Comparison of ENCODE assay signal across 24 cellular contexts in genomic region chr9:92962846-92963245, GRCh38. TPM values are rescaled to one million over a fixed set of nuclear protein-coding genes. Genes with fewer than 3 reads are reported as not detected.
A peak's percentile ranks its signal among the peaks of the same experiment; 100 is the strongest.
DNase-seq lines count a peak whose midpoint lies in the region; ATAC-seq and TF ChIP-seq lines count a peak whose summit lies in the region.
"Had no signal": no experiment of that assay in that cellular context is flagged by ENCODE, and none has a peak within 500 bp of the region (broad histone marks: within the 10 kb centered on the region; RNA-seq: fewer than 3 reads in every experiment).

No MANE protein-coding gene starts in this region.

- DNase-seq in activated CD4-positive, alpha-beta T cell treated with anti-CD3 and anti-CD28 coated beads, Interleukin-2, amount 10 ng/mL, durations not matched to agents 7 days and 5 days, result no peak
- no peak for DNase-seq in activated CD4-positive, alpha-beta T cell treated with anti-CD3 and anti-CD28 coated beads for 4 hours
- peak in 1 of 10 experiments; percentile 30 for DNase-seq in CD4-positive, alpha-beta T cell
- no peak for DNase-seq in activated T-helper 1 cell treated with anti-CD3 and anti-CD28 coated beads, Interleukin-12 subunit alpha, Interleukin-12 subunit beta, Interleukin-2, Interleukin-4 antibody, amounts not matched to agents 30 ng/mL and 10 ng/mL and 1 ng/mL, durations not matched to agents 14 hours and 24 hours and 36 hours (ENCODE audit: low spot score)
- no peak for DNase-seq in colonic mucosa
- DNase-seq: activated CD4-positive, alpha-beta T cell treated with anti-CD3 and anti-CD28 coated beads for 1 hour; activated T-cell treated with anti-CD3 and anti-CD28 coated beads, Interleukin-2, amount 50 U/mL, for 72 hours; amygdala; C1 segment of cervical spinal cord; DMS53; foreskin fibroblast; GOT3; NCI-H1417 treated with DMSO at 0.1 percent for 48 hours; NCI-H526 treated with DMSO at 0.1 percent for 48 hours; nucleus accumbens; small intestine; stimulated activated CD4-positive, alpha-beta T cell treated with anti-CD3 and anti-CD28 coated beads, Interleukin-4, amount 100 ng/mL, for 24 hours had no signal

- peaks cover 48% of the 10 kb centered on the region for H3K4me1 Mint-ChIP-seq in activated CD4-positive, alpha-beta T cell treated with anti-CD3 and anti-CD28 coated beads, Interleukin-2, amount 10 ng/mL, durations not matched to agents 7 days and 5 days
- peaks cover 69% of the 10 kb centered on the region for H3K4me1 Mint-ChIP-seq in CD4-positive, alpha-beta T cell (ENCODE audit: low read depth)
- H3K4me1 Mint-ChIP-seq in activated T-helper 1 cell treated with anti-CD3 and anti-CD28 coated beads, Interleukin-12 subunit alpha, Interleukin-12 subunit beta, Interleukin-2, Interleukin-4 antibody, amounts not matched to agents 30 ng/mL and 10 ng/mL and 1 ng/mL, durations not matched to agents 14 hours and 24 hours and 36 hours (ENCODE audit: low read depth), result peaks cover 62% of the 10 kb centered on the region

- H3K9me3 Mint-ChIP-seq in activated CD4-positive, alpha-beta T cell treated with anti-CD3 and anti-CD28 coated beads, Interleukin-2, amount 10 ng/mL, durations not matched to agents 7 days and 5 days, result peaks cover 11% of the 10 kb centered on the region
- peaks cover 4% of the 10 kb centered on the region for H3K9me3 Mint-ChIP-seq in CD4-positive, alpha-beta T cell
- peaks cover 12% of the 10 kb centered on the region for H3K9me3 Mint-ChIP-seq in activated T-helper 1 cell treated with anti-CD3 and anti-CD28 coated beads, Interleukin-12 subunit alpha, Interleukin-12 subunit beta, Interleukin-2, Interleukin-4 antibody, amounts not matched to agents 30 ng/mL and 10 ng/mL and 1 ng/mL, durations not matched to agents 14 hours and 24 hours and 36 hours

- intact Hi-C loops in CD4-positive, alpha-beta T cell (cut with DNase I, micrococcal nuclease), result loop anchor here (5.0 kb wide), 3 partner anchors 39 to 604 kb away; partner anchors contain the start of gene CARD19 (in 1 of the 2)
- intact Hi-C loops in activated T-helper 1 cell treated with anti-CD3 and anti-CD28 coated beads, Interleukin-12 subunit alpha, Interleukin-12 subunit beta, Interleukin-2, Interleukin-4 antibody, amounts not matched to agents 30 ng/mL and 10 ng/mL and 1 ng/mL, durations not matched to agents 14 hours and 24 hours and 36 hours (cut with micrococcal nuclease), result loop anchor here (5.0 kb wide), 2 partner anchors 86 to 194 kb away; partner anchors contain the start of gene ZNF484
- intact Hi-C loops in colonic mucosa (cut with DNase I), result no loop called here

- peak overlapping the region; percentile 95 for H3K27ac ChIP-seq in CD4-positive, alpha-beta T cell (ENCODE audit: low read depth, low read length)
- H3K27ac ChIP-seq in neutrophil (peak overlapping the region; percentile 99), colonic mucosa (no peak overlapping the region)
- H3K27ac ChIP-seq: A549, RWPE1 had no signal

- POLR2A ChIA-PET in activated CD4-positive, alpha-beta T cell treated with anti-CD3 and anti-CD28 coated beads, Interleukin-2, amount 10 ng/mL, durations not matched to agents 7 days and 5 days (lab: Charles Lee), result no interaction called here
- POLR2A ChIA-PET in CD4-positive, alpha-beta T cell (lab: Charles Lee), result interaction anchor here (0.9 to 6.7 kb wide), 9 partner anchors 10 to 133 kb away, joined by 3 to 161 read pairs (median 19); partner anchors contain the start of genes CARD19 and FGD3

- no peak for ATAC-seq in CD4-positive, alpha-beta T cell (ENCODE audit: poor library complexity)
- ATAC-seq in HG02981 (IDR thresholded peaks at IDR 0.05; ENCODE audit: unreplicated experiment), result no peak
- ATAC-seq in GM19351 (IDR thresholded peaks at IDR 0.05; ENCODE audit: unreplicated experiment), result no peak
- ATAC-seq: A549, SK-N-SH treated with all-trans-retinoic acid at 6 μM for 48 hours had no signal

- peak overlapping the region; percentile 99 for H3K27ac Mint-ChIP-seq in activated CD4-positive, alpha-beta T cell treated with anti-CD3 and anti-CD28 coated beads, Interleukin-2, amount 10 ng/mL, durations not matched to agents 7 days and 5 days
- peak overlapping the region; percentile 99 for H3K27ac Mint-ChIP-seq in CD4-positive, alpha-beta T cell
- peak overlapping the region; percentile 84 for H3K27ac Mint-ChIP-seq in activated T-helper 1 cell treated with anti-CD3 and anti-CD28 coated beads, Interleukin-12 subunit alpha, Interleukin-12 subunit beta, Interleukin-2, Interleukin-4 antibody, amounts not matched to agents 30 ng/mL and 10 ng/mL and 1 ng/mL, durations not matched to agents 14 hours and 24 hours and 36 hours

- no peaks in the 10 kb centered on the region for H3K27me3 Mint-ChIP-seq in activated CD4-positive, alpha-beta T cell treated with anti-CD3 and anti-CD28 coated beads, Interleukin-2, amount 10 ng/mL, durations not matched to agents 7 days and 5 days
- H3K27me3 Mint-ChIP-seq in CD4-positive, alpha-beta T cell, result no peaks in the 10 kb centered on the region
- H3K27me3 Mint-ChIP-seq in activated T-helper 1 cell treated with anti-CD3 and anti-CD28 coated beads, Interleukin-12 subunit alpha, Interleukin-12 subunit beta, Interleukin-2, Interleukin-4 antibody, amounts not matched to agents 30 ng/mL and 10 ng/mL and 1 ng/mL, durations not matched to agents 14 hours and 24 hours and 36 hours (ENCODE audit: insufficient read depth), result no peaks in the 10 kb centered on the region

- H3K4me1 ChIP-seq in neutrophil (ENCODE audit: control insufficient read depth in 1 of 2, insufficient read depth in 1 of 2, low read depth in 1 of 2, low read length in 1 of 2), result peaks cover 57 to 68% of the 10 kb centered on the region in 2 experiments
- no peaks in the 10 kb centered on the region for H3K4me1 ChIP-seq in colonic mucosa
- H3K4me1 ChIP-seq: A549 had no signal

- H3K4me3 Mint-ChIP-seq in activated CD4-positive, alpha-beta T cell treated with anti-CD3 and anti-CD28 coated beads, Interleukin-2, amount 10 ng/mL, durations not matched to agents 7 days and 5 days, result peak overlapping the region; percentile 42
- H3K4me3 Mint-ChIP-seq in CD4-positive, alpha-beta T cell, result peak overlapping the region; percentile 78
- no peak overlapping the region for H3K4me3 Mint-ChIP-seq in activated T-helper 1 cell treated with anti-CD3 and anti-CD28 coated beads, Interleukin-12 subunit alpha, Interleukin-12 subunit beta, Interleukin-2, Interleukin-4 antibody, amounts not matched to agents 30 ng/mL and 10 ng/mL and 1 ng/mL, durations not matched to agents 14 hours and 24 hours and 36 hours

- H3K9ac ChIP-seq in colonic mucosa (ENCODE audit: low read depth in 2 of 2, low read length in 2 of 2), result no peak overlapping the region

- peaks cover 65% of the 10 kb centered on the region for H3K36me3 Mint-ChIP-seq in activated CD4-positive, alpha-beta T cell treated with anti-CD3 and anti-CD28 coated beads, Interleukin-2, amount 10 ng/mL, durations not matched to agents 7 days and 5 days (ENCODE audit: low read depth)
- peaks cover 66% of the 10 kb centered on the region for H3K36me3 Mint-ChIP-seq in CD4-positive, alpha-beta T cell (ENCODE audit: low read depth)
- H3K36me3 Mint-ChIP-seq in activated T-helper 1 cell treated with anti-CD3 and anti-CD28 coated beads, Interleukin-12 subunit alpha, Interleukin-12 subunit beta, Interleukin-2, Interleukin-4 antibody, amounts not matched to agents 30 ng/mL and 10 ng/mL and 1 ng/mL, durations not matched to agents 14 hours and 24 hours and 36 hours (ENCODE audit: low read depth), result peaks cover 20% of the 10 kb centered on the region

- H3K36me3 ChIP-seq in neutrophil, result peaks cover 17% of the 10 kb centered on the region
- H3K36me3 ChIP-seq in colonic mucosa, result no peaks in the 10 kb centered on the region

- H3K9me3 ChIP-seq in CD4-positive, alpha-beta T cell (ENCODE audit: control insufficient read depth, low read length), result no peaks in the 10 kb centered on the region
- H3K9me3 ChIP-seq in neutrophil, result no peaks in the 10 kb centered on the region
- no peaks in the 10 kb centered on the region for H3K9me3 ChIP-seq in colonic mucosa
- H3K9me3 ChIP-seq: A549 had no signal

- H3K4me3 ChIP-seq in neutrophil (ENCODE audit: low read depth in 1 of 2, low read length in 1 of 2) (peak overlapping the region in 1 of 2 experiments; percentile 89), colonic mucosa (no peak overlapping the region)
- H3K4me3 ChIP-seq: A549 had no signal

- CTCF ChIA-PET in activated CD4-positive, alpha-beta T cell treated with anti-CD3 and anti-CD28 coated beads, Interleukin-2, amount 10 ng/mL, durations not matched to agents 7 days and 5 days (lab: Charles Lee), result interaction anchor here (0.8 to 2.1 kb wide), 2 partner anchors 8 to 41 kb away, joined by 3 to 13 read pairs; no protein-coding TSS in a partner anchor
- CTCF ChIA-PET in CD4-positive, alpha-beta T cell (lab: Charles Lee), result interaction anchor here (0.8 to 1.7 kb wide), 3 partner anchors 23 to 100 kb away, joined by 4 read pairs; no protein-coding TSS in a partner anchor

- TF ChIP-seq CTCF in CD4-positive, alpha-beta T cell (IDR thresholded peaks at IDR 0.05), result no peak
- TF ChIP-seq CTCF in neutrophil (IDR thresholded peaks at IDR 0.05) (no peak), colonic mucosa (IDR thresholded peaks at IDR 0.05) (no peak)

- no peaks in the 10 kb centered on the region for H3K27me3 ChIP-seq in CD4-positive, alpha-beta T cell (ENCODE audit: control insufficient read depth, insufficient read depth, low read length)
- no peaks in the 10 kb centered on the region for H3K27me3 ChIP-seq in neutrophil
- H3K27me3 ChIP-seq in colonic mucosa, result no peaks in the 10 kb centered on the region

RNA-seq across cellular contexts. Expression of gene FGD3, which starts 15.5 kb away (rescaled TPM):
- 100 to 1,000 TPM; 148 to 156 TPM for total RNA-seq in activated CD4-positive, alpha-beta T cell treated with anti-CD3 and anti-CD28 coated beads, Interleukin-2, amount 10 ng/mL, durations not matched to agents 7 days and 5 days
- total RNA-seq in CD4-positive, alpha-beta T cell, result 10 to 100 TPM; 91.0 to 95.7 TPM
- total RNA-seq in activated T-helper 1 cell treated with anti-CD3 and anti-CD28 coated beads, Interleukin-12 subunit alpha, Interleukin-12 subunit beta, Interleukin-2, Interleukin-4 antibody, amounts not matched to agents 30 ng/mL and 10 ng/mL and 1 ng/mL, durations not matched to agents 14 hours and 24 hours and 36 hours, result 43.9 and 44.0 TPM in 2 replicates
- total RNA-seq in colonic mucosa, result 1 to 10 TPM; 1.8 to 2.3 TPM
- total RNA-seq: dermis microvascular lymphatic vessel endothelial cell had no signal

Comparison
In these comparisons a context has a peak if more than half of its experiments do, and no peak if none do; other contexts are left out.
1. RNA of gene FGD3, which starts 15.5 kb away (total RNA-seq): 148 to 156 TPM in activated CD4-positive, alpha-beta T cell treated with anti-CD3 and anti-CD28 coated beads, Interleukin-2, amount 10 ng/mL, durations not matched to agents 7 days and 5 days, 91.0 to 95.7 TPM in CD4-positive, alpha-beta T cell and 43.9 to 44.0 TPM in activated T-helper 1 cell treated with anti-CD3 and anti-CD28 coated beads, Interleukin-12 subunit alpha, Interleukin-12 subunit beta, Interleukin-2, Interleukin-4 antibody, amounts not matched to agents 30 ng/mL and 10 ng/mL and 1 ng/mL, durations not matched to agents 14 hours and 24 hours and 36 hours; 1.8 to 2.3 TPM in colonic mucosa; every median in the first group is over 10 times any median in the second.
2. Peak in every context shown above with its lines, with median percentiles within 50 percentile points of each other: H3K27ac Mint-ChIP-seq.